ENCODE assay signal across 15 cellular contexts in the genomic region with DNA sequence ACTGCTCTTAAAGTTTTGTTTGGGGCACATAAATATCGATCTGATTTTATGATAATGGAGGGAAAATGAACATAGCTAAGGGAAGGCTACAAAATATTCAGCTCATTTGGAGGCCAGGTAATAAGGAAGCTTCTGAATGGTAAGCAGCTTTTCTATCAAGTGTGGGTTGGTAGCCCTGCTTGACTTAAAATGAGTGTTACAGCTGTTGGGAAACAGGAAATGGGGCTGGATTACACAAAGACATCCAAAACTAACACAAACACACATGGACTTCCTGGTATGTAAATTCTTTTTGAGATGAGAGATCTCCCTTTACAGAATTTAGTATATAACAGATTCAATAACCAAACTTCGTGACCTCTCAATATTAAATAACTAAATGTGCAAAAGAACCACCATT. TPM values are rescaled to one million over a fixed set of nuclear protein-coding genes. Genes with fewer than 3 reads are reported as not detected.
DNase-seq lines count a peak whose midpoint lies in the region; ATAC-seq and TF ChIP-seq lines count a peak whose summit lies in the region.
"Had no signal": no experiment of that assay in that cellular context is flagged by ENCODE, and none has a peak within 500 bp of the region (broad histone marks: within the 10 kb centered on the region; RNA-seq: fewer than 3 reads in every experiment).

No MANE protein-coding gene starts in this region.

- peaks cover 4% of the 10 kb centered on the region for H3K4me1 ChIP-seq in CD4-positive, CD25-positive, alpha-beta regulatory T cell (ENCODE audit: control insufficient read depth, insufficient read depth, low read length, poor library complexity, severe bottlenecking)
- H3K4me1 ChIP-seq in Caco-2 = no peaks in the 10 kb centered on the region
- H3K4me1 ChIP-seq in body of pancreas = peaks cover 9% of the 10 kb centered on the region
- H3K4me1 ChIP-seq: foreskin keratinocyte had no signal

- intact Hi-C loops in Caco-2 (cut with micrococcal nuclease; ENCODE audit: unreplicated experiment) = no loop called here
- intact Hi-C loops in body of pancreas (cut with DNase I) = no loop called here

- H3K4me3 Mint-ChIP-seq in CD4-positive, CD25-positive, alpha-beta regulatory T cell = no peak overlapping the region
- no peak overlapping the region for H3K4me3 Mint-ChIP-seq in activated T-helper 17 cell treated with anti-CD3 and anti-CD28 coated beads, Interleukin-2, amount 50 U/mL, for 72 hours
- no peak overlapping the region for H3K4me3 Mint-ChIP-seq in Caco-2 (ENCODE audit: unreplicated experiment)
- H3K4me3 Mint-ChIP-seq in WTC11 = no peak overlapping the region

- no peaks in the 10 kb centered on the region for H3K27me3 Mint-ChIP-seq in CD4-positive, CD25-positive, alpha-beta regulatory T cell
- H3K27me3 Mint-ChIP-seq in activated T-helper 17 cell treated with anti-CD3 and anti-CD28 coated beads, Interleukin-2, amount 50 U/mL, for 72 hours = no peaks in the 10 kb centered on the region
- no peaks in the 10 kb centered on the region for H3K27me3 Mint-ChIP-seq in Caco-2 (ENCODE audit: insufficient read depth, unreplicated experiment)
- H3K27me3 Mint-ChIP-seq in WTC11 (ENCODE audit: low read depth) = peaks cover 12% of the 10 kb centered on the region
- H3K27me3 Mint-ChIP-seq: progenitor cell of endocrine pancreas had no signal

- POLR2A ChIA-PET in Caco-2 (lab: Charles Lee) = no interaction called here
- POLR2A ChIA-PET in WTC11 (lab: Charles Lee) = no interaction called here

- ATAC-seq in CD4-positive, CD25-positive, alpha-beta regulatory T cell (ENCODE audit: low read depth in 2 of 2) = no peak
- ATAC-seq in activated T-helper 17 cell treated with anti-CD3 and anti-CD28 coated beads, Interleukin-2, amount 50 U/mL, for 72 hours (replicated peaks) = no peak
- ATAC-seq in GM19467 (IDR thresholded peaks at IDR 0.05; ENCODE audit: unreplicated experiment) = no peak
- no peak for ATAC-seq in WTC11
- ATAC-seq in body of pancreas = no peak
- ATAC-seq: foreskin keratinocyte had no signal

- no peaks in the 10 kb centered on the region for H3K9me3 ChIP-seq in CD4-positive, CD25-positive, alpha-beta regulatory T cell (ENCODE audit: control insufficient read depth in 2 of 2, low read length in 2 of 2)
- no peaks in the 10 kb centered on the region for H3K9me3 ChIP-seq in Caco-2
- no peaks in the 10 kb centered on the region for H3K9me3 ChIP-seq in body of pancreas
- H3K9me3 ChIP-seq: tibial nerve had no signal

- WGBS in body of pancreas, 2 donors = 84 to 86% methylated on average over 2 of the region's 2 CpGs

- TF ChIP-seq POLR2A in body of pancreas (IDR thresholded peaks at IDR 0.05) = no peak

- BruUV-seq in Caco-2 (replicated peaks; lab: Mats Ljungman, UMichigan) = no TSS peak

- peaks cover 0 to 15% (median 11%) of the 10 kb centered on the region in 4 donors for H3K4me1 Mint-ChIP-seq in CD4-positive, CD25-positive, alpha-beta regulatory T cell
- H3K4me1 Mint-ChIP-seq in activated T-helper 17 cell treated with anti-CD3 and anti-CD28 coated beads, Interleukin-2, amount 50 U/mL, for 72 hours = no peaks in the 10 kb centered on the region
- H3K4me1 Mint-ChIP-seq in Caco-2 (ENCODE audit: low read depth, unreplicated experiment) (peaks cover 7% of the 10 kb centered on the region), WTC11 (peaks cover 4% of the 10 kb centered on the region; the same call in 1 of the 2 replicates)

- no peaks in the 10 kb centered on the region for H3K27me3 ChIP-seq in CD4-positive, CD25-positive, alpha-beta regulatory T cell (ENCODE audit: control insufficient read depth, insufficient read depth, low read length)
- H3K27me3 ChIP-seq in Caco-2 (replicated peaks; ENCODE audit: control insufficient read depth, insufficient read depth, low read length) (no peaks in the 10 kb centered on the region), body of pancreas (no peaks in the 10 kb centered on the region)
- H3K27me3 ChIP-seq: foreskin keratinocyte, tibial nerve had no signal

- DNase-seq in CD4-positive, CD25-positive, alpha-beta regulatory T cell = peak in 1 of 3 donors; percentile 4
- peak; percentile 5 for DNase-seq in GM12865 (ENCODE audit: low read depth)
- peak; percentile 60 to 66 for DNase-seq in lung microvascular endothelial cell (ENCODE audit: low read depth in 2 of 2)
- DNase-seq in Caco-2 = no peak
- DNase-seq in WTC11 (ENCODE audit: low spot score) = no peak
- DNase-seq in body of pancreas = no peak
- DNase-seq: foreskin keratinocyte, GDM1, left cardiac atrium, NCI-H510A had no signal

- H3K27ac Mint-ChIP-seq in CD4-positive, CD25-positive, alpha-beta regulatory T cell = peak overlapping the region in 2 of 3 donors; percentile 31 to 43
- H3K27ac Mint-ChIP-seq in activated T-helper 17 cell treated with anti-CD3 and anti-CD28 coated beads, Interleukin-2, amount 50 U/mL, for 72 hours = peak overlapping the region; percentile 71
- no peak overlapping the region for H3K27ac Mint-ChIP-seq in Caco-2 (ENCODE audit: unreplicated experiment)
- no peak overlapping the region for H3K27ac Mint-ChIP-seq in WTC11
- H3K27ac Mint-ChIP-seq: progenitor cell of endocrine pancreas had no signal

- CTCF ChIA-PET in Caco-2 (lab: Charles Lee) = no interaction called here
- CTCF ChIA-PET in WTC11 (lab: Charles Lee) = no interaction called here

- peaks cover 0 to 1% (median 0%) of the 10 kb centered on the region in 7 donors for H3K9me3 Mint-ChIP-seq in CD4-positive, CD25-positive, alpha-beta regulatory T cell
- no peaks in the 10 kb centered on the region for H3K9me3 Mint-ChIP-seq in activated T-helper 17 cell treated with anti-CD3 and anti-CD28 coated beads, Interleukin-2, amount 50 U/mL, for 72 hours
- H3K9me3 Mint-ChIP-seq in Caco-2 (ENCODE audit: unreplicated experiment) (no peaks in the 10 kb centered on the region), WTC11 (no peaks in the 10 kb centered on the region)

- H3K36me3 ChIP-seq in CD4-positive, CD25-positive, alpha-beta regulatory T cell (ENCODE audit: control insufficient read depth, insufficient read depth, low read length) = peaks cover 28% of the 10 kb centered on the region
- H3K36me3 ChIP-seq in Caco-2 (ENCODE audit: control insufficient read depth, insufficient read depth, low read length) (no peaks in the 10 kb centered on the region), body of pancreas (replicated peaks in 1 of 2; ENCODE audit: insufficient read depth in 1 of 2, low read depth in 2 of 2) (peaks cover 0 to under 1% of the 10 kb centered on the region in 2 donors)

- H3K27ac ChIP-seq in CD4-positive, CD25-positive, alpha-beta regulatory T cell (ENCODE audit: insufficient read depth, low read length, poor library complexity, severe bottlenecking) = peak overlapping the region; percentile 5
- H3K27ac ChIP-seq in body of pancreas = no peak overlapping the region
- H3K27ac ChIP-seq: foreskin keratinocyte, tibial nerve had no signal

- no peak overlapping the region for H3K4me3 ChIP-seq in CD4-positive, CD25-positive, alpha-beta regulatory T cell (ENCODE audit: low read depth, low read length)
- no peak overlapping the region for H3K4me3 ChIP-seq in GM12865 (ENCODE audit: low read depth, low read length)
- no peak overlapping the region for H3K4me3 ChIP-seq in Caco-2 (ENCODE audit: low read depth, low read length)
- no peak overlapping the region for H3K4me3 ChIP-seq in body of pancreas
- H3K4me3 ChIP-seq: tibial nerve had no signal

- no peak for TF ChIP-seq CTCF in GM12865 (IDR thresholded peaks at IDR 0.05; ENCODE audit: insufficient read depth, low read depth, low read length, missing control alignments)
- no peak for TF ChIP-seq CTCF in Caco-2 (IDR thresholded peaks at IDR 0.05; ENCODE audit: insufficient read depth in 1 of 2, low read depth in 1 of 2, low read length in 1 of 2, severe bottlenecking in 1 of 2, unreplicated experiment in 1 of 2)
- TF ChIP-seq CTCF in WTC11 (IDR thresholded peaks at IDR 0.05) = no peak
- TF ChIP-seq CTCF in body of pancreas (IDR thresholded peaks at IDR 0.05) = no peak

- peaks cover 13% of the 10 kb centered on the region for H3K36me3 Mint-ChIP-seq in CD4-positive, CD25-positive, alpha-beta regulatory T cell
- peaks cover 27% of the 10 kb centered on the region for H3K36me3 Mint-ChIP-seq in activated T-helper 17 cell treated with anti-CD3 and anti-CD28 coated beads, Interleukin-2, amount 50 U/mL, for 72 hours (ENCODE audit: low read depth)
- H3K36me3 Mint-ChIP-seq in Caco-2 (ENCODE audit: insufficient read depth, unreplicated experiment) = peaks cover 2% of the 10 kb centered on the region
- peaks cover 10% of the 10 kb centered on the region for H3K36me3 Mint-ChIP-seq in WTC11

TF ChIP-seq in WTC11, 78 proteins besides CTCF, POLR2A, EP300 and RAD21 (continues in another document):
- TF ChIP-seq CREM (CRISPR knock-in tag; IDR thresholded peaks at IDR 0.05) (no peak), ZNF671 (CRISPR knock-in tag; IDR thresholded peaks at IDR 0.05) (no peak), NFE2L1 (CRISPR knock-in tag; IDR thresholded peaks at IDR 0.05) (no peak), TEAD1 (CRISPR knock-in tag; IDR thresholded peaks at IDR 0.05) (no peak)
- TF ChIP-seq, protein P1, sequence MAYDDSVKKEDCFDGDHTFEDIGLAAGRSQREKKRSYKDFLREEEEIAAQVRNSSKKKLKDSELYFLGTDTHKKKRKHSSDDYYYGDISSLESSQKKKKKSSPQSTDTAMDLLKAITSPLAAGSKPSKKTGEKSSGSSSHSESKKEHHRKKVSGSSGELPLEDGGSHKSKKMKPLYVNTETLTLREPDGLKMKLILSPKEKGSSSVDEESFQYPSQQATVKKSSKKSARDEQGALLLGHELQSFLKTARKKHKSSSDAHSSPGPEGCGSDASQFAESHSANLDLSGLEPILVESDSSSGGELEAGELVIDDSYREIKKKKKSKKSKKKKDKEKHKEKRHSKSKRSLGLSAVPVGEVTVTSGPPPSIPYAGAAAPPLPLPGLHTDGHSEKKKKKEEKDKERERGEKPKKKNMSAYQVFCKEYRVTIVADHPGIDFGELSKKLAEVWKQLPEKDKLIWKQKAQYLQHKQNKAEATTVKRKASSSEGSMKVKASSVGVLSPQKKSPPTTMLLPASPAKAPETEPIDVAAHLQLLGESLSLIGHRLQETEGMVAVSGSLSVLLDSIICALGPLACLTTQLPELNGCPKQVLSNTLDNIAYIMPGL (CRISPR knock-in tag; IDR thresholded peaks at IDR 0.05) = no peak
- TF ChIP-seq, protein P2, sequence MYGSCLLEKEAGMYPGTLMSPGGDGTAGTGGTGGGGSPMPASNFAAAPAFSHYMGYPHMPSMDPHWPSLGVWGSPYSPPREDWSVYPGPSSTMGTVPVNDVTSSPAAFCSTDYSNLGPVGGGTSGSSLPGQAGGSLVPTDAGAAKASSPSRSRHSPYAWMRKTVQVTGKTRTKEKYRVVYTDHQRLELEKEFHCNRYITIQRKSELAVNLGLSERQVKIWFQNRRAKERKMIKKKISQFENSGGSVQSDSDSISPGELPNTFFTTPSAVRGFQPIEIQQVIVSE (CRISPR knock-in tag; IDR thresholded peaks at IDR 0.05; ENCODE audit: borderline replicate concordance) = no peak

RNA-seq across cellular contexts. Expression of a gene that starts 58.0 kb away (rescaled TPM):
- total RNA-seq in CD4-positive, CD25-positive, alpha-beta regulatory T cell = not detected
- polyA plus RNA-seq in CD4-positive, CD25-positive, alpha-beta regulatory T cell = not detected
- total RNA-seq in activated T-helper 17 cell treated with anti-CD3 and anti-CD28 coated beads, Interleukin-2, amount 50 U/mL, for 72 hours = not detected
- 0.20 and 0.22 TPM in 2 replicates for total RNA-seq in lung microvascular endothelial cell
- total RNA-seq in Caco-2 (2022) = not detected in 2 replicates
- total RNA-seq in WTC11 (2021) = 1.1 to 1.6 TPM (median 1.3 TPM) in 3 replicates
- total RNA-seq in body of pancreas = not detected
- total RNA-seq: activated CD8-positive, alpha-beta memory T cell treated with anti-CD3 and anti-CD28 coated beads for 36 hours; foreskin keratinocyte; progenitor cell of endocrine pancreas had no signal
- polyA plus RNA-seq: foreskin keratinocyte had no signal

Comparison
In these comparisons a context has a peak if more than half of its experiments do, and no peak if none do; other contexts are left out.
1. DNase-seq: peak in GM12865 (single experiment) and lung microvascular endothelial cell (2 of 2); none in Caco-2 (0 of 2), WTC11 (single experiment) and body of pancreas (0 of 4).
2. H3K27ac Mint-ChIP-seq: peak in CD4-positive, CD25-positive, alpha-beta regulatory T cell (2 of 3) and activated T-helper 17 cell treated with anti-CD3 and anti-CD28 coated beads, Interleukin-2, amount 50 U/mL, for 72 hours (single experiment); none in Caco-2 (single experiment) and WTC11 (single experiment).